Comparison of ENCODE assay signal across 9 cellular contexts in the genomic region with DNA sequence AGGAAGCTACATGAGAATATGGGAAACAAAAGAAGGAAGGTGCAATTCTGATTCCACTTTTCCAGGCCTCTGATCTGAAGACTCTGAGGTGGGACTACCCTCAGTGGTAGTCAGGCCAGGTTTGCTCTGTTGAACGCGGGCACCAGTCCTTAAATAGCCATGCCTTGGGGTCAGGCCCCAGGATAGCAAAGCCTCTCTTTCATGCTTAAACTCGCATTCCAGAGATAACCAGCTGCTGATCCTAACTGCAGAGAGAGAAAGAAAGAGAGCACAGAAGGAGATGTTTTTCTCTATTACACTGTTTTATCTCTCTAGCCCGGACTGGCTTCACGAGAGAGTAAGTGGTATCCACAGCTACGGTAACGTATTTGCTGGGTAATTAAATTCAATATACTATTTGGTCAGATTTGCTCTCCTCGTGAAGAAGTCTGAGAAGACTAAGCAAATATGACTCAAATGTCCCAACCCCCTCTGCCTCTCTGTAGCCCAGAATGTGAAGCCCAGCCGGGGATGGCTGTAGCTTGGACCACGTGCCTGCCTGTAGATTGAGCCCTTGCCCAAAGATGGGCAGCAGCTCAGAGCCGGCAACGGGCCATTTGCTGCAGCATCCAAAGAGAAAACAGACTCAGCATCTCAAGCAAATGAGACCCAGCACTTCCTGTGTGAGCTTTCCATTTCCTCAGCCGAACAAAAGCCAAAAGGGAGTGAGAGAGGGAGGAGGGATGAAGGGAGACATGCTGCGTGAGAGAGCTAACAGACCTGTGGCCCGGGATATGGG.
DNase-seq lines count a peak whose midpoint lies in the region; ATAC-seq and TF ChIP-seq lines count a peak whose summit lies in the region.
"Had no signal": no experiment of that assay in that cellular context is flagged by ENCODE, and none has a peak within 500 bp of the region (broad histone marks: within the 10 kb centered on the region; RNA-seq: fewer than 3 reads in every experiment).

No MANE protein-coding gene starts in this region.

- H3K27ac Mint-ChIP-seq in MCF 10A (ENCODE audit: low read depth, unreplicated experiment): no peak overlapping the region
- H3K27ac Mint-ChIP-seq in nephron progenitor cell: peak overlapping the region; percentile 36

- CTCF ChIA-PET in MCF 10A (lab: Yijun Ruan, JAX): interaction anchor here (0.6 kb wide), 1 partner anchor 87 kb away, joined by 3 read pairs; no protein-coding TSS in a partner anchor

- H3K9me3 ChIP-seq in breast epithelium (no peaks in the 10 kb centered on the region), aorta (ENCODE audit: control insufficient read depth, low read length) (no peaks in the 10 kb centered on the region)

- TF ChIP-seq POLR2A in breast epithelium (IDR thresholded peaks at IDR 0.05): no peak

- H3K27me3 Mint-ChIP-seq in MCF 10A (ENCODE audit: insufficient read depth, unreplicated experiment): no peaks in the 10 kb centered on the region
- H3K27me3 Mint-ChIP-seq in nephron progenitor cell (ENCODE audit: low read depth, poor library complexity): no peaks in the 10 kb centered on the region

- H3K27ac ChIP-seq in breast epithelium (peak overlapping the region; percentile 41 to 55), aorta (ENCODE audit: low read depth in 1 of 2, low read length in 2 of 2) (peak overlapping the region; percentile 74 to 78)

- H3K9me3 Mint-ChIP-seq in MCF 10A (ENCODE audit: unreplicated experiment) (no peaks in the 10 kb centered on the region), nephron progenitor cell (no peaks in the 10 kb centered on the region)
- H3K9me3 Mint-ChIP-seq: CD14-positive monocyte had no signal

- H3K36me3 Mint-ChIP-seq in MCF 10A (ENCODE audit: insufficient read depth, unreplicated experiment): peaks cover 34% of the 10 kb centered on the region
- peaks cover 34% of the 10 kb centered on the region for H3K36me3 Mint-ChIP-seq in nephron progenitor cell (ENCODE audit: low read depth)

- H3K4me3 Mint-ChIP-seq in MCF 10A (ENCODE audit: unreplicated experiment) (no peak overlapping the region), nephron progenitor cell (no peak overlapping the region)
- H3K4me3 Mint-ChIP-seq: CD14-positive monocyte had no signal

- H3K4me3 ChIP-seq in breast epithelium (no peak overlapping the region), aorta (ENCODE audit: low read length in 2 of 2) (no peak overlapping the region)

- TF ChIP-seq CTCF in breast epithelium (IDR thresholded peaks at IDR 0.05) (no peak), MCF 10A (IDR thresholded peaks at IDR 0.05; ENCODE audit: unreplicated experiment) (no peak), nephron progenitor cell (IDR thresholded peaks at IDR 0.05) (no peak)

- H3K4me1 ChIP-seq in breast epithelium (peaks cover 18 to 28% of the 10 kb centered on the region in 2 donors), aorta (ENCODE audit: control insufficient read depth in 1 of 2, insufficient read depth in 2 of 2, low read length in 2 of 2) (peaks cover 3 to 13% of the 10 kb centered on the region in 2 donors)

- 6 to 7% methylated on average over 15 of the region's 15 CpGs for WGBS in aorta, 2 donors

- BruUV-seq in MCF 10A (replicated peaks; lab: Mats Ljungman, UMichigan): no TSS peak

- ATAC-seq in aorta (ENCODE audit: low FRiP score): peak; percentile 77
- no peak for ATAC-seq in HG03045 (IDR thresholded peaks at IDR 0.05; ENCODE audit: unreplicated experiment)
- ATAC-seq in GM19452 (IDR thresholded peaks at IDR 0.05; ENCODE audit: unreplicated experiment): no peak
- no peak for ATAC-seq in GM21825 (IDR thresholded peaks at IDR 0.05; ENCODE audit: unreplicated experiment)

- H3K27me3 ChIP-seq in breast epithelium: no peaks in the 10 kb centered on the region
- H3K27me3 ChIP-seq in aorta (ENCODE audit: control insufficient read depth in 1 of 2, insufficient read depth in 2 of 2, low read length in 1 of 2): no peaks in the 10 kb centered on the region

- no peaks in the 10 kb centered on the region for H3K4me1 Mint-ChIP-seq in MCF 10A (ENCODE audit: insufficient read depth, unreplicated experiment)
- H3K4me1 Mint-ChIP-seq in nephron progenitor cell: peaks cover 68% of the 10 kb centered on the region

- intact Hi-C loops in breast epithelium (cut with DNase I; ENCODE audit: low total_unique reads) (no loop called here), MCF 10A (cut with micrococcal nuclease) (no loop called here), aorta (cut with DNase I) (loop anchor here in 1 of 2 donors (2.0 kb wide), 1 partner anchor 33 kb away; no protein-coding TSS in a partner anchor)

- POLR2A ChIA-PET in MCF 10A (lab: Yijun Ruan, JAX): interaction anchor here (0.5 to 1.0 kb wide), 3 partner anchors 27 to 198 kb away, joined by 3 read pairs; no protein-coding TSS in a partner anchor

- H3K36me3 ChIP-seq in breast epithelium (no peaks in the 10 kb centered on the region), aorta (ENCODE audit: control insufficient read depth in 1 of 2, insufficient read depth in 2 of 2, low read length in 1 of 2) (peaks cover 0 to 2% of the 10 kb centered on the region in 2 donors)

- no peak for DNase-seq in breast epithelium (ENCODE audit: low spot score in 2 of 2)
- DNase-seq in MCF 10A (ENCODE audit: unreplicated experiment): no peak
- DNase-seq in fibroblast of the conjunctiva (ENCODE audit: low read depth): peak; percentile 88
- DNase-seq in nephron progenitor cell: no peak
- DNase-seq in aorta: peak; percentile 94

Comparison
In these comparisons a context has a peak if more than half of its experiments do, and no peak if none do; other contexts are left out.
1. DNase-seq: peak in fibroblast of the conjunctiva (single experiment) and aorta (2 of 2); none in breast epithelium (0 of 2), MCF 10A (single experiment) and nephron progenitor cell (single experiment).